In the genomic region with DNA sequence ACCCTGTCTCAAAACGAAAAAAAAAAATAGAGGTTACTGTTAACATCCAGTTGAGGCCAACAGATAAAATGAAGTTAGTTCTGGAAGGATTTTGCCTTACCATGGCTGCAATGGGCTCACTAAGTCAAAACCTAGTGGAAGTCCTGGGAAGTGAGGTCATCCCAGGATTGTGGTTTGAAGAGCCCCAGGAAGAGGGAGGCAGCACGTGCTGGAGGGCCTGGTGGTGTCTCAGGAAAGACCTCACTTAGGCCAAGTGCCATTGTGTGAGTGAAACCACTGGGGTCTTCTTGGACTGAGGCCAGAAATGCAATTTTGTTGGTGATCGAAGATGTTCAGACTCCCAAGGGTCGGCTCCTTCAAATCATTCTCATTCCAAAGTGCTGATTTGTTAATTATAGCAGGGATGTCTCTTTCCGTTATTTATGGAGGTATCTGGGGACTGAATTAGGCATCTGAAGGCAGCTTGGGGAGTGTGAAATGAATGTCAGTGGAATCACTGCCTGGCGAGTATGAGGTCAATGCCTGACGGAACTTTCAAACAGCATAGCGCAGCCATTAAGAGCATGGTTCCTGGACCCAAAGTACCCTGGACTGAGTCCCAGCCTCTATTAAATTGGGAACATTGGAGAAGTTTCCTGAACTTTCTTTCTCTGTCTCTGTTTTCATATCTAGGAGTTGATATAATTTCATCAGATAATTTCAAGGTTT, we compare ENCODE assay signal across 11 cellular contexts.
DNase-seq lines count a peak whose midpoint lies in the region; ATAC-seq, FAIRE-seq and TF ChIP-seq lines count a peak whose summit lies in the region.
"Had no signal": no experiment of that assay in that cellular context is flagged by ENCODE, and none has a peak within 500 bp of the region (broad histone marks: within the 10 kb centered on the region; RNA-seq: fewer than 3 reads in every experiment).

No MANE protein-coding gene starts in this region.

- no peaks in the 10 kb centered on the region for H3K79me2 ChIP-seq in astrocyte (ENCODE audit: insufficient read depth, low read length)

- H3K9ac ChIP-seq in astrocyte (ENCODE audit: low read length) (no peak overlapping the region), skeletal muscle satellite cell (ENCODE audit: low read depth, low read length) (peak overlapping the region; percentile 62)

- H3K27ac ChIP-seq in astrocyte (ENCODE audit: low read depth, low read length) (no peak overlapping the region), right cardiac atrium (ENCODE audit: low read length) (peak overlapping the region; percentile 48)

- TF ChIP-seq CTCF in CD14-positive monocyte (IDR thresholded peaks at IDR 0.05) (no peak), astrocyte (IDR thresholded peaks at IDR 0.05; ENCODE audit: insufficient read depth, low read depth, low read length) (no peak)

- no peaks in the 10 kb centered on the region for H3K9me3 ChIP-seq in astrocyte (ENCODE audit: insufficient read depth, low read depth, low read length)
- no peaks in the 10 kb centered on the region for H3K9me3 ChIP-seq in right cardiac atrium (ENCODE audit: control insufficient read depth, low read length)
- no peaks in the 10 kb centered on the region for H3K9me3 ChIP-seq in skeletal muscle satellite cell (replicated peaks; ENCODE audit: low read length)

- H3K4me1 Mint-ChIP-seq in CD14-positive monocyte (peaks cover 66% of the 10 kb centered on the region), astrocyte (ENCODE audit: low read depth, unreplicated experiment) (peaks cover 20% of the 10 kb centered on the region)

- intact Hi-C loops in CD14-positive monocyte (cut with micrococcal nuclease), result no loop called here
- intact Hi-C loops in right cardiac atrium (cut with DNase I), result no loop called here

- 37% methylated on average over 8 of the region's 8 CpGs for WGBS in right cardiac atrium

- H3K4me2 ChIP-seq in astrocyte (ENCODE audit: low read length) (peak overlapping the region; percentile 48), skeletal muscle satellite cell (ENCODE audit: low read length) (no peak overlapping the region)

- DNase-seq in CD14-positive monocyte (ENCODE audit: low spot score) (no peak), astrocyte (ENCODE audit: low read depth) (peak; percentile 49), right cardiac atrium (peak in 2 of 3 donors; percentile 35 to 74), retina (no peak)
- DNase-seq: KG1, NCI-H2171 treated with DMSO at 0.1 percent for 48 hours had no signal

- H3K36me3 ChIP-seq in astrocyte (ENCODE audit: insufficient read depth, low read length) (no peaks in the 10 kb centered on the region), skeletal muscle satellite cell (ENCODE audit: insufficient read depth, low read length) (no peaks in the 10 kb centered on the region)

- no peak for FAIRE-seq in astrocyte (lab: Jason Lieb, UNC)

- ATAC-seq in right cardiac atrium, result peak; percentile 28 to 66
- ATAC-seq in HG03045 (IDR thresholded peaks at IDR 0.05; ENCODE audit: unreplicated experiment), result no peak
- ATAC-seq in HG02678 (IDR thresholded peaks at IDR 0.05; ENCODE audit: unreplicated experiment), result no peak
- ATAC-seq in HG03280 (IDR thresholded peaks at IDR 0.05; ENCODE audit: unreplicated experiment), result no peak
- ATAC-seq: Panc1 had no signal

- H3K4me1 ChIP-seq in astrocyte (ENCODE audit: insufficient read depth, low read length), result peaks cover 15% of the 10 kb centered on the region
- H3K4me1 ChIP-seq in right cardiac atrium (ENCODE audit: control insufficient read depth, insufficient read depth, low read length), result peaks cover 12% of the 10 kb centered on the region
- H3K4me1 ChIP-seq in skeletal muscle satellite cell (ENCODE audit: control insufficient read depth, insufficient read depth, low read length), result peaks cover 60% of the 10 kb centered on the region

- H3K4me3 Mint-ChIP-seq in CD14-positive monocyte, result no peak overlapping the region
- H3K4me3 Mint-ChIP-seq in astrocyte (ENCODE audit: unreplicated experiment), result no peak overlapping the region

- peak overlapping the region; percentile 86 to 96 (median 94) for H3K27ac Mint-ChIP-seq in CD14-positive monocyte
- peak overlapping the region; percentile 30 for H3K27ac Mint-ChIP-seq in astrocyte (ENCODE audit: unreplicated experiment)

- H2AFZ ChIP-seq in astrocyte (ENCODE audit: low read depth, low read length), result no peak overlapping the region

- H3K4me3 ChIP-seq in astrocyte (ENCODE audit: insufficient read depth, low read depth, low read length), result no peak overlapping the region
- H3K4me3 ChIP-seq in right cardiac atrium (ENCODE audit: low read length), result no peak overlapping the region
- no peak overlapping the region for H3K4me3 ChIP-seq in skeletal muscle satellite cell (ENCODE audit: low read length)

- no peaks in the 10 kb centered on the region for H4K20me1 ChIP-seq in astrocyte (ENCODE audit: insufficient read depth, low read length)

- H3K36me3 Mint-ChIP-seq in CD14-positive monocyte (peaks cover 0 to 4% of the 10 kb centered on the region in 2 donors), astrocyte (ENCODE audit: low read depth, unreplicated experiment) (no peaks in the 10 kb centered on the region)

- H3K27me3 ChIP-seq in astrocyte (ENCODE audit: insufficient read depth, low read length), result no peaks in the 10 kb centered on the region
- H3K27me3 ChIP-seq in right cardiac atrium (ENCODE audit: control insufficient read depth, insufficient read depth), result no peaks in the 10 kb centered on the region
- H3K27me3 ChIP-seq in skeletal muscle satellite cell (ENCODE audit: control insufficient read depth, insufficient read depth, low read length), result no peaks in the 10 kb centered on the region

- peaks cover 0 to 7% (median 2%) of the 10 kb centered on the region in 3 donors for H3K27me3 Mint-ChIP-seq in CD14-positive monocyte (ENCODE audit: low read depth in 3 of 3)
- no peaks in the 10 kb centered on the region for H3K27me3 Mint-ChIP-seq in astrocyte (ENCODE audit: low read depth, unreplicated experiment)

- H3K9me3 Mint-ChIP-seq in CD14-positive monocyte (peaks cover 0 to 3% (median 0%) of the 10 kb centered on the region in 7 donors), astrocyte (ENCODE audit: unreplicated experiment) (peaks cover 4% of the 10 kb centered on the region)

Comparison
In these comparisons a context has a peak if more than half of its experiments do, and no peak if none do; other contexts are left out.
1. DNase-seq: peak in astrocyte (single experiment) and right cardiac atrium (2 of 3); none in CD14-positive monocyte (single experiment) and retina (single experiment).
2. ATAC-seq: peak in right cardiac atrium (2 of 2); none in HG03045 (single experiment), HG02678 (single experiment) and HG03280 (single experiment).